17 cellular contexts compared by ENCODE assay signal in genomic region chr19:39847525-39847924, GRCh38. TPM values are rescaled to one million over a fixed set of nuclear protein-coding genes. Genes with fewer than 3 reads are reported as not detected.
DNase-seq lines count a peak whose midpoint lies in the region; ATAC-seq and TF ChIP-seq lines count a peak whose summit lies in the region.
"Had no signal": no experiment of that assay in that cellular context is flagged by ENCODE, and none has a peak within 500 bp of the region (broad histone marks: within the 10 kb centered on the region; RNA-seq: fewer than 3 reads in every experiment).

No MANE protein-coding gene starts in this region.

- peak overlapping the region; percentile 92 for H3K27ac ChIP-seq in cardiac muscle cell
- H3K27ac ChIP-seq: suprapubic skin had no signal

- intact Hi-C loops in Right ventricle myocardium superior (cut with DNase I), result no loop called here

- TF ChIP-seq CTCF in cardiac muscle cell (IDR thresholded peaks at IDR 0.05; ENCODE audit: low read depth, low read length) (no peak), mesothelial cell of epicardium (IDR thresholded peaks at IDR 0.05; ENCODE audit: unreplicated experiment) (no peak)

- H3K4me1 Mint-ChIP-seq in T-cell (peaks cover 40 to 45% (median 44%) of the 10 kb centered on the region in 3 donors), mesothelial cell of epicardium (peaks cover 43% of the 10 kb centered on the region)

- H3K27ac Mint-ChIP-seq in T-cell (peak overlapping the region in 1 of 2 donors; percentile 95), mesothelial cell of epicardium (peak overlapping the region; percentile 95)

- CTCF ChIA-PET in T-cell (lab: Charles Lee), result no interaction called here

- H3K4me3 Mint-ChIP-seq in T-cell (peak overlapping the region in 2 of 3 donors; percentile 83 to 87), mesothelial cell of epicardium (no peak overlapping the region)

- DNase-seq in cardiac muscle cell (ENCODE audit: low read depth in 1 of 2, low spot score in 1 of 2) (no peak), Right ventricle myocardium superior (no peak), T-cell (no peak), mesothelial cell of epicardium (ENCODE audit: low spot score in 2 of 2, unreplicated experiment in 2 of 2) (no peak), KG1 (lab: John Stamatoyannopoulos, UW) (no peak), HuH-7 (ENCODE audit: low spot score) (no peak)
- DNase-seq in NK-92 treated with Interleukin-12 subunit alpha and Interleukin-12 subunit beta, amount 100 ng/mL, for 24 hours (lab: John Stamatoyannopoulos, UW), result no peak
- DNase-seq: activated CD4-positive, CD25-positive, alpha-beta regulatory T cell treated with anti-CD3 and anti-CD28 coated beads, Interleukin-2, amount 50 U/mL, for 72 hours; MM.1S; NCI-H774; retina; SIG-M5 had no signal

- H3K36me3 ChIP-seq in cardiac muscle cell, result no peaks in the 10 kb centered on the region
- H3K36me3 ChIP-seq: gastroesophageal sphincter, neutrophil, suprapubic skin had no signal

- no peaks in the 10 kb centered on the region for H3K9me3 ChIP-seq in cardiac muscle cell (ENCODE audit: low read depth)
- H3K9me3 ChIP-seq: gastroesophageal sphincter, neutrophil, suprapubic skin had no signal

- POLR2A ChIA-PET in T-cell (lab: Charles Lee), result no interaction called here

- no peak for ATAC-seq in Right ventricle myocardium superior (ENCODE audit: poor library complexity)
- ATAC-seq in T-cell (replicated peaks in 1 of 4), result no peak
- ATAC-seq in HG03469 (IDR thresholded peaks at IDR 0.05; ENCODE audit: unreplicated experiment), result no peak
- ATAC-seq: esophagus mucosa, gastroesophageal sphincter had no signal

- H3K4me1 ChIP-seq in cardiac muscle cell (ENCODE audit: low read depth), result peaks cover 30% of the 10 kb centered on the region

- H3K36me3 Mint-ChIP-seq in T-cell, result no peaks in the 10 kb centered on the region
- no peaks in the 10 kb centered on the region for H3K36me3 Mint-ChIP-seq in mesothelial cell of epicardium

- no peak overlapping the region for H3K4me3 ChIP-seq in cardiac muscle cell
- H3K4me3 ChIP-seq: gastroesophageal sphincter had no signal

- H3K27me3 Mint-ChIP-seq in T-cell (peaks cover 0 to 3% of the 10 kb centered on the region in 2 donors), mesothelial cell of epicardium (ENCODE audit: low read depth) (no peaks in the 10 kb centered on the region)

- H3K27me3 ChIP-seq in cardiac muscle cell, result no peaks in the 10 kb centered on the region
- H3K27me3 ChIP-seq: gastroesophageal sphincter, suprapubic skin had no signal

- H3K9me3 Mint-ChIP-seq in T-cell, result no peaks in the 10 kb centered on the region
- no peaks in the 10 kb centered on the region for H3K9me3 Mint-ChIP-seq in mesothelial cell of epicardium

RNA-seq across cellular contexts. Expression of gene FBL, which starts 1.3 kb away (rescaled TPM):
- total RNA-seq in cardiac muscle cell (109 and 140 TPM in 2 replicates), Right ventricle myocardium superior (52.9 TPM), T-cell (100 to 1,000 TPM; 291 to 348 (median 299) TPM), mesothelial cell of epicardium (273 to 278 TPM (median 274 TPM) in 3 replicates)
- 104 and 124 TPM in 2 replicates for polyA plus RNA-seq in cardiac muscle cell

RNA-seq across cellular contexts. Expression of gene DYRK1B, which starts 13.6 kb away (rescaled TPM):
- total RNA-seq in cardiac muscle cell, result 19.2 and 28.6 TPM in 2 replicates
- polyA plus RNA-seq in cardiac muscle cell, result 22.0 and 31.4 TPM in 2 replicates
- 16.8 TPM for total RNA-seq in Right ventricle myocardium superior
- total RNA-seq in T-cell, result 10 to 100 TPM; 18.9 to 38.4 (median 28.0) TPM
- 54.0 to 60.2 TPM (median 54.7 TPM) in 3 replicates for total RNA-seq in mesothelial cell of epicardium
